Comparison of ENCODE assay signal across 1 cellular context in genomic region chr17:393806-394717, GRCh38.
TF ChIP-seq lines count a peak whose summit lies in the region.

No MANE protein-coding gene starts in this region.

TF ChIP-seq in HepG2, 621 proteins besides CTCF, POLR2A, EP300 and RAD21 (continued from another document and continues in another):
- TF ChIP-seq ZNF407 (CRISPR knock-in tag; IDR thresholded peaks at IDR 0.05; ENCODE audit: not compliant biosample characterization) = no peak
- no peak for TF ChIP-seq FOXP1 (IDR thresholded peaks at IDR 0.05)
- peak; percentile 80 for TF ChIP-seq FOXP1 (CRISPR knock-in tag; IDR thresholded peaks at IDR 0.05)
- TF ChIP-seq POLR2AphosphoS5 (IDR thresholded peaks at IDR 0.05; ENCODE audit: low read depth, low read length) = peak; percentile 46; the same call in 1 of the 2 replicates
- 0 out of 2 replicates have a peak, but pooled peaks have one; percentile 20 for TF ChIP-seq UBTF (CRISPR knock-in tag; IDR thresholded peaks at IDR 0.05)
- no peak for TF ChIP-seq HMG20B (CRISPR knock-in tag; conservative IDR thresholded peaks at IDR 0.05)
- no peak for TF ChIP-seq HOXA7 (CRISPR knock-in tag; IDR thresholded peaks at IDR 0.05)
- 0 out of 2 replicates have a peak, but pooled peaks have one; percentile 15 for TF ChIP-seq MIER2 (CRISPR knock-in tag; IDR thresholded peaks at IDR 0.05)
- TF ChIP-seq LBX2 (CRISPR knock-in tag; IDR thresholded peaks at IDR 0.05; ENCODE audit: borderline replicate concordance) = no peak
- 0 out of 2 replicates have a peak, but pooled peaks have one; percentile 66 for TF ChIP-seq ZNF572 (CRISPR knock-in tag; IDR thresholded peaks at IDR 0.05)
- TF ChIP-seq MLX (CRISPR knock-in tag; IDR thresholded peaks at IDR 0.05) = peak; percentile 100
- no peak for TF ChIP-seq ZNF75D (CRISPR knock-in tag; IDR thresholded peaks at IDR 0.05; ENCODE audit: borderline replicate concordance)
- no peak for TF ChIP-seq ZSCAN21 (CRISPR knock-in tag; IDR thresholded peaks at IDR 0.05; ENCODE audit: borderline replicate concordance)
- TF ChIP-seq ZNF530 (CRISPR knock-in tag; IDR thresholded peaks at IDR 0.05; ENCODE audit: low read depth) = no peak
- peak; percentile 73; the same call in 1 of the 2 replicates for TF ChIP-seq DPF2 (CRISPR knock-in tag; IDR thresholded peaks at IDR 0.05; ENCODE audit: borderline replicate concordance, low read depth)
- no peak for TF ChIP-seq ASH2L (IDR thresholded peaks at IDR 0.05; ENCODE audit: insufficient read length, low read depth, low read length)
- no peak for TF ChIP-seq STAT6 (CRISPR knock-in tag; IDR thresholded peaks at IDR 0.05; ENCODE audit: borderline replicate concordance)
- TF ChIP-seq PRDM4 (CRISPR knock-in tag; IDR thresholded peaks at IDR 0.05; ENCODE audit: borderline replicate concordance) = no peak
- TF ChIP-seq REPIN1 (CRISPR knock-in tag; IDR thresholded peaks at IDR 0.05; ENCODE audit: borderline replicate concordance, low read depth) = peak; percentile 68; the same call in 1 of the 2 replicates
- no peak for TF ChIP-seq ATAD3A (CRISPR knock-in tag; IDR thresholded peaks at IDR 0.05)
- TF ChIP-seq ZFP82 (CRISPR knock-in tag; IDR thresholded peaks at IDR 0.05; ENCODE audit: borderline replicate concordance) = no peak
- no peak for TF ChIP-seq CC2D1A (CRISPR knock-in tag; IDR thresholded peaks at IDR 0.05)
- no peak for TF ChIP-seq GTF3A (CRISPR knock-in tag; conservative IDR thresholded peaks at IDR 0.05)
- TF ChIP-seq ETV5 (CRISPR knock-in tag; IDR thresholded peaks at IDR 0.05; ENCODE audit: borderline replicate concordance) = peak; percentile 45; the same call in 1 of the 2 replicates
- no peak for TF ChIP-seq MATR3 (CRISPR knock-in tag; IDR thresholded peaks at IDR 0.05)
- TF ChIP-seq ZNF33A (CRISPR knock-in tag; IDR thresholded peaks at IDR 0.05; ENCODE audit: borderline replicate concordance) = no peak
- 0 out of 2 replicates have a peak, but pooled peaks have one; percentile 53 for TF ChIP-seq ZNF724P (CRISPR knock-in tag; IDR thresholded peaks at IDR 0.05; ENCODE audit: borderline replicate concordance)
- no peak; the same call in 1 of the 2 replicates for TF ChIP-seq CREM (IDR thresholded peaks at IDR 0.05)
- TF ChIP-seq CREM (CRISPR knock-in tag; IDR thresholded peaks at IDR 0.05) = no peak
- no peak for TF ChIP-seq ATF1 (CRISPR knock-in tag; IDR thresholded peaks at IDR 0.05)
- TF ChIP-seq RFXANK (CRISPR knock-in tag; IDR thresholded peaks at IDR 0.05) = no peak
- peak; percentile 86 for TF ChIP-seq SAP130 (CRISPR knock-in tag; IDR thresholded peaks at IDR 0.05; ENCODE audit: low read depth)
- no peak for TF ChIP-seq SCMH1 (CRISPR knock-in tag; IDR thresholded peaks at IDR 0.05; ENCODE audit: borderline replicate concordance)
- no peak for TF ChIP-seq RARG (CRISPR knock-in tag; IDR thresholded peaks at IDR 0.05; ENCODE audit: low read depth)
- no peak for TF ChIP-seq MAFF (IDR thresholded peaks at IDR 0.05; ENCODE audit: low read depth, low read length)
- TF ChIP-seq RNF2 (conservative IDR thresholded peaks at IDR 0.05; ENCODE audit: low read depth) = no peak
- peak; percentile 24; the same call in 1 of the 2 replicates for TF ChIP-seq PITX1 (CRISPR knock-in tag; IDR thresholded peaks at IDR 0.05)
- TF ChIP-seq SIN3A (IDR thresholded peaks at IDR 0.05; ENCODE audit: borderline replicate concordance, low read depth, low read length) = no peak
- TF ChIP-seq ARID5B (CRISPR knock-in tag; IDR thresholded peaks at IDR 0.05) = peak; percentile 87
- no peak for TF ChIP-seq ETS1 (CRISPR knock-in tag; IDR thresholded peaks at IDR 0.05)
